In the genomic region with DNA sequence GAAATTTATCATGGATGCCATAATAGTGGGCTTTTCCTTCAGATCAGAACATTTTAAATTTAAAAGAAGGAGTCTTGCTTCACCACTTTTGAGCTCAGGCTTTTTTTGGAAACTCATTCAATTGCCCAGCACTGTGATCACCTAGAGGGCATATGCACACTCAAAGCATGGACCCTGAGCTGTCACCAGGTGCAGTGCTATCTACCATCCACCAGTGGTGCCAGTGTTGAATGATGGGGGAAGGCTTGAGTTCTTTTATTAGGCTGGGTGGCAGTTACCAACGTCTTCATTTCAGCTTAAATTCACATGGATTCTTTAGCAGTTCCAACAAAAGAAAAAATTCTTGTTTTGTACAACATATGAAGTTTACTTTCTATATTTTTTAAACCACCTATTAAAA, we compare ENCODE assay signal across 32 cellular contexts.
DNase-seq lines count a peak whose midpoint lies in the region; ATAC-seq, FAIRE-seq and TF ChIP-seq lines count a peak whose summit lies in the region.
"Had no signal": no experiment of that assay in that cellular context is flagged by ENCODE, and none has a peak within 500 bp of the region (broad histone marks: within the 10 kb centered on the region; RNA-seq: fewer than 3 reads in every experiment).

No MANE protein-coding gene starts in this region.

- no peak for FAIRE-seq in GM19239 (lab: Jason Lieb, UNC)
- FAIRE-seq: D721Med, GM12891, kidney, urothelium cell line had no signal

- peaks cover 0 to 4% (median 0%) of the 10 kb centered on the region in 4 donors for H3K36me3 ChIP-seq in esophagus muscularis mucosa
- H3K36me3 ChIP-seq: colonic mucosa had no signal

- WGBS in esophagus muscularis mucosa, result 50% methylated on average over 1 of the region's 1 CpG

- H3K27ac Mint-ChIP-seq in WTC11 (no peak overlapping the region), type B pancreatic cell (no peak overlapping the region)
- H3K27ac Mint-ChIP-seq: activated CD4-positive, alpha-beta memory T cell treated with anti-CD3 and anti-CD28 coated beads for 36 hours; activated naive CD8-positive, alpha-beta T cell treated with anti-CD3 and anti-CD28 coated beads, Interleukin-2, amount 50 U/mL, for 24 hours; activated T-cell treated with anti-CD3 and anti-CD28 coated beads, Interleukin-2, amount 50 U/mL, for 72 hours; CD4-positive, alpha-beta T cell; IgD-negative memory B cell; stimulated activated naive CD8-positive, alpha-beta T cell treated with anti-CD3 and anti-CD28 coated beads, Interleukin-15, Interleukin-2, amounts not matched to agents 100 ng/mL and 50 ng/mL, for 24 hours had no signal

- peaks cover 0 to 10% (median 4%) of the 10 kb centered on the region in 4 donors for H3K4me1 ChIP-seq in esophagus muscularis mucosa
- H3K4me1 ChIP-seq: colonic mucosa, parathyroid adenoma, testis had no signal

- H3K9me3 Mint-ChIP-seq in WTC11, result no peaks in the 10 kb centered on the region
- H3K9me3 Mint-ChIP-seq in type B pancreatic cell, result no peaks in the 10 kb centered on the region
- H3K9me3 Mint-ChIP-seq: activated CD4-positive, alpha-beta memory T cell treated with anti-CD3 and anti-CD28 coated beads for 36 hours; activated naive CD8-positive, alpha-beta T cell treated with anti-CD3 and anti-CD28 coated beads, Interleukin-2, amount 50 U/mL, for 24 hours; activated T-cell treated with anti-CD3 and anti-CD28 coated beads, Interleukin-2, amount 50 U/mL, for 72 hours; CD4-positive, alpha-beta T cell; stimulated activated naive CD8-positive, alpha-beta T cell treated with anti-CD3 and anti-CD28 coated beads, Interleukin-15, Interleukin-2, amounts not matched to agents 100 ng/mL and 50 ng/mL, for 24 hours had no signal

- no peak for TF ChIP-seq POLR2A in esophagus muscularis mucosa (IDR thresholded peaks at IDR 0.05; ENCODE audit: low read depth)

- H3K4me3 ChIP-seq in Jurkat, Clone E6-1 (ENCODE audit: low read length), result no peak overlapping the region
- H3K4me3 ChIP-seq in esophagus muscularis mucosa, result no peak overlapping the region
- H3K4me3 ChIP-seq: colonic mucosa, smooth muscle cell, testis had no signal

- CTCF ChIA-PET in WTC11 (lab: Charles Lee), result interaction anchor here (1.0 kb wide), 1 partner anchor 15 kb away, joined by 3 read pairs; no protein-coding TSS in a partner anchor

- H3K9me3 ChIP-seq in esophagus muscularis mucosa, result no peaks in the 10 kb centered on the region
- H3K9me3 ChIP-seq: colonic mucosa, testis had no signal

- peak; percentile 88 for ATAC-seq in WTC11
- ATAC-seq: activated naive CD8-positive, alpha-beta T cell treated with anti-CD3 and anti-CD28 coated beads, Interleukin-2, amount 50 U/mL, for 24 hours; activated T-cell treated with anti-CD3 and anti-CD28 coated beads, Interleukin-2, amount 50 U/mL, for 72 hours; SK-N-SH treated with all-trans-retinoic acid at 6 μM for 48 hours had no signal

- H3K36me3 Mint-ChIP-seq in WTC11 (peaks cover 20% of the 10 kb centered on the region), type B pancreatic cell (no peaks in the 10 kb centered on the region)
- H3K36me3 Mint-ChIP-seq: activated CD4-positive, alpha-beta memory T cell treated with anti-CD3 and anti-CD28 coated beads for 36 hours; IgD-negative memory B cell had no signal

- no peaks in the 10 kb centered on the region for H3K27me3 Mint-ChIP-seq in WTC11 (ENCODE audit: low read depth)
- H3K27me3 Mint-ChIP-seq in type B pancreatic cell, result peaks cover 7% of the 10 kb centered on the region

- TF ChIP-seq CTCF in WTC11 (IDR thresholded peaks at IDR 0.05) (no peak), type B pancreatic cell (conservative IDR thresholded peaks at IDR 0.05) (peak; percentile 33), esophagus muscularis mucosa (IDR thresholded peaks at IDR 0.05) (no peak)

- no peak overlapping the region for H3K27ac ChIP-seq in esophagus muscularis mucosa (replicated peaks in 1 of 4)
- H3K27ac ChIP-seq: colonic mucosa, epithelial cell of prostate, parathyroid adenoma, testis had no signal

- peak; percentile 59 for DNase-seq in NCI-H82 (lab: John Stamatoyannopoulos, UW)
- DNase-seq in NCI-H82 treated with DMSO at 0.1 percent for 48 hours (lab: John Stamatoyannopoulos, UW; ENCODE audit: unreplicated experiment), result no peak
- DNase-seq in Jurkat, Clone E6-1 (ENCODE audit: low read depth, low spot score), result peak; percentile 1
- no peak for DNase-seq in WTC11 (ENCODE audit: low spot score)
- no peak for DNase-seq in type B pancreatic cell (ENCODE audit: extremely low spot score, unreplicated experiment)
- DNase-seq in esophagus muscularis mucosa (ENCODE audit: extremely low spot score), result no peak
- DNase-seq in GM19239 (ENCODE audit: insufficient read length, low spot score), result no peak
- DNase-seq: activated CD4-positive, alpha-beta memory T cell treated with anti-CD3 and anti-CD28 coated beads for 36 hours; activated CD4-positive, CD25-positive, alpha-beta regulatory T cell treated with anti-CD3 and anti-CD28 coated beads, Interleukin-2, amount 50 U/mL, for 72 hours; activated naive CD4-positive, alpha-beta T cell; activated naive CD8-positive, alpha-beta T cell treated with anti-CD3 and anti-CD28 coated beads, Interleukin-2, amount 50 U/mL, for 24 hours; activated T-cell treated with anti-CD3 and anti-CD28 coated beads, Interleukin-2, amount 50 U/mL, for 72 hours; CD4-positive, alpha-beta T cell; colonic mucosa; effector CD4-positive, alpha-beta T cell; kidney; NCI-H1092 treated with DMSO at 0.1 percent for 48 hours; NCI-H2029; NCI-H2227 treated with DMSO at 0.1 percent for 48 hours; NCI-H69; stimulated activated CD4-positive, alpha-beta T cell treated with anti-CD3 and anti-CD28 coated beads, Interleukin-1b, Interleukin-23, amount 100 ng/mL, for 48 hours; T-helper 2 cell; testis had no signal

- TF ChIP-seq EP300 in esophagus muscularis mucosa (IDR thresholded peaks at IDR 0.05), result no peak

- H3K4me1 Mint-ChIP-seq in WTC11 (peaks cover 32% of the 10 kb centered on the region), type B pancreatic cell (ENCODE audit: unreplicated experiment) (no peaks in the 10 kb centered on the region)
- H3K4me1 Mint-ChIP-seq: activated naive CD8-positive, alpha-beta T cell treated with anti-CD3 and anti-CD28 coated beads, Interleukin-2, amount 50 U/mL, for 24 hours; IgD-negative memory B cell had no signal

- POLR2A ChIA-PET in WTC11 (lab: Charles Lee), result no interaction called here

- H3K4me3 Mint-ChIP-seq in WTC11, result no peak overlapping the region
- H3K4me3 Mint-ChIP-seq in type B pancreatic cell, result no peak overlapping the region
- H3K4me3 Mint-ChIP-seq: activated CD4-positive, alpha-beta memory T cell treated with anti-CD3 and anti-CD28 coated beads for 36 hours; activated naive CD8-positive, alpha-beta T cell treated with anti-CD3 and anti-CD28 coated beads, Interleukin-2, amount 50 U/mL, for 24 hours; activated T-cell treated with anti-CD3 and anti-CD28 coated beads, Interleukin-2, amount 50 U/mL, for 72 hours; CD4-positive, alpha-beta T cell; IgD-negative memory B cell; stimulated activated naive CD8-positive, alpha-beta T cell treated with anti-CD3 and anti-CD28 coated beads, Interleukin-15, Interleukin-2, amounts not matched to agents 100 ng/mL and 50 ng/mL, for 24 hours had no signal

- no peaks in the 10 kb centered on the region for H3K27me3 ChIP-seq in esophagus muscularis mucosa
- H3K27me3 ChIP-seq: colonic mucosa, testis had no signal

- intact Hi-C loops in esophagus muscularis mucosa (cut with DNase I), result no loop called here

TF ChIP-seq in WTC11, 78 proteins besides CTCF, POLR2A, EP300 and RAD21 (continues in another document):
- TF ChIP-seq CBFB (CRISPR knock-in tag; IDR thresholded peaks at IDR 0.05; ENCODE audit: low read depth), result no peak
- TF ChIP-seq ZNF121 (CRISPR knock-in tag; IDR thresholded peaks at IDR 0.05), result no peak
- TF ChIP-seq E2F5 (CRISPR knock-in tag; IDR thresholded peaks at IDR 0.05), result no peak
- no peak for TF ChIP-seq FOXJ3 (CRISPR knock-in tag; IDR thresholded peaks at IDR 0.05; ENCODE audit: borderline replicate concordance)
- no peak for TF ChIP-seq PRDM15 (CRISPR knock-in tag; IDR thresholded peaks at IDR 0.05)
- TF ChIP-seq ATF1 (CRISPR knock-in tag; IDR thresholded peaks at IDR 0.05), result no peak

Comparison
In these comparisons a context has a peak if more than half of its experiments do, and no peak if none do; other contexts are left out.
1. DNase-seq: peak in NCI-H82 (single experiment) and Jurkat, Clone E6-1 (single experiment); none in NCI-H82 treated with DMSO at 0.1 percent for 48 hours (single experiment), WTC11 (single experiment), type B pancreatic cell (single experiment), esophagus muscularis mucosa (single experiment) and GM19239 (single experiment).